Comparison of ENCODE assay signal across 8 cellular contexts in the genomic region with DNA sequence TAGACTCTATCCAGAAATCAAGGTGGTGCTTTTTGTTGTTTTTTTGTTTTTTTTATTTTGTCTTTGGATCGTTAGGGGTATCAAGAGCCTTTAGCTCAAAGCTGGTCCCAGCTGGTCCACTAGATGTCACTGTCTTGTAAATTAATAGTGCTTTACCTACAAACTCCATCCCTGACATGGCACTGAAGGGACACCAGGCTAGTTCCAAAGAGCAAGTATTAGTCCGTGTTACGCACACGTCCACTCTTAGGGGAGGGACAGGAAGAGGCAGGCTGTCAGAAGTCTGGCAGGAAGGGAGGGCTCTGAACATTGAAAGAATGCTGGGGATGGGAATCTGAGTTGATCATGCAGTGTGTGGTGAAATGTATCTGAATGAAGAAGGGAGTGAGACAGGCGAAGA.
A peak's percentile ranks its signal among the peaks of the same experiment; 100 is the strongest.
DNase-seq lines count a peak whose midpoint lies in the region; ATAC-seq, FAIRE-seq and TF ChIP-seq lines count a peak whose summit lies in the region.

No MANE protein-coding gene starts in this region.

- no peaks in the 10 kb centered on the region for H3K9me3 Mint-ChIP-seq in CD4-positive, CD25-positive, alpha-beta regulatory T cell
- H3K9me3 Mint-ChIP-seq in astrocyte (ENCODE audit: unreplicated experiment) = no peaks in the 10 kb centered on the region

- H3K9me3 ChIP-seq in CD4-positive, CD25-positive, alpha-beta regulatory T cell (ENCODE audit: control insufficient read depth in 2 of 2, low read length in 2 of 2) = no peaks in the 10 kb centered on the region
- no peaks in the 10 kb centered on the region for H3K9me3 ChIP-seq in astrocyte (ENCODE audit: insufficient read depth, low read depth, low read length)
- H3K9me3 ChIP-seq in liver (ENCODE audit: control insufficient read depth in 4 of 4, low read length in 3 of 4) = no peaks in the 10 kb centered on the region

- peak; percentile 65 for TF ChIP-seq CTCF in astrocyte (IDR thresholded peaks at IDR 0.05; ENCODE audit: insufficient read depth, low read depth, low read length)
- peak; percentile 38 for TF ChIP-seq CTCF in liver (IDR thresholded peaks at IDR 0.05; ENCODE audit: low read depth, low read length, missing input control)

- 21% methylated on average over 5 of the region's 5 CpGs for WGBS in liver

- peaks cover 0 to 6% (median 3%) of the 10 kb centered on the region in 4 donors for H3K4me1 Mint-ChIP-seq in CD4-positive, CD25-positive, alpha-beta regulatory T cell
- peaks cover 20% of the 10 kb centered on the region for H3K4me1 Mint-ChIP-seq in astrocyte (ENCODE audit: low read depth, unreplicated experiment)

- no peak overlapping the region for H3K27ac ChIP-seq in CD4-positive, CD25-positive, alpha-beta regulatory T cell (ENCODE audit: insufficient read depth, low read length, poor library complexity, severe bottlenecking)
- H3K27ac ChIP-seq in astrocyte (ENCODE audit: low read depth, low read length) = no peak overlapping the region
- H3K27ac ChIP-seq in liver (ENCODE audit: low read depth in 1 of 2, low read length in 2 of 2) = no peak overlapping the region

- H3K27ac Mint-ChIP-seq in CD4-positive, CD25-positive, alpha-beta regulatory T cell = peak overlapping the region in 1 of 3 donors; percentile 14
- no peak overlapping the region for H3K27ac Mint-ChIP-seq in astrocyte (ENCODE audit: unreplicated experiment)

- no peaks in the 10 kb centered on the region for H3K36me3 ChIP-seq in CD4-positive, CD25-positive, alpha-beta regulatory T cell (ENCODE audit: control insufficient read depth, insufficient read depth, low read length)
- no peaks in the 10 kb centered on the region for H3K36me3 ChIP-seq in astrocyte (ENCODE audit: insufficient read depth, low read length)
- H3K36me3 ChIP-seq in liver (ENCODE audit: control insufficient read depth in 4 of 4, insufficient read depth in 3 of 4, low read depth in 1 of 4, low read length in 3 of 4) = no peaks in the 10 kb centered on the region

- no peak overlapping the region for H3K4me3 Mint-ChIP-seq in CD4-positive, CD25-positive, alpha-beta regulatory T cell
- H3K4me3 Mint-ChIP-seq in astrocyte (ENCODE audit: unreplicated experiment) = no peak overlapping the region

- peaks cover 17% of the 10 kb centered on the region for H3K27me3 Mint-ChIP-seq in CD4-positive, CD25-positive, alpha-beta regulatory T cell
- no peaks in the 10 kb centered on the region for H3K27me3 Mint-ChIP-seq in astrocyte (ENCODE audit: low read depth, unreplicated experiment)

- peak in 1 of 2 donors; percentile 28 for ATAC-seq in CD4-positive, CD25-positive, alpha-beta regulatory T cell (ENCODE audit: low read depth in 2 of 2)
- ATAC-seq in GM18858 (IDR thresholded peaks at IDR 0.05; ENCODE audit: unreplicated experiment) (peak; percentile 95), HG02973 (IDR thresholded peaks at IDR 0.05; ENCODE audit: unreplicated experiment) (peak; percentile 73), HG02970 (IDR thresholded peaks at IDR 0.05; ENCODE audit: low FRiP score, unreplicated experiment) (no peak)

- no peak overlapping the region for H3K4me3 ChIP-seq in CD4-positive, CD25-positive, alpha-beta regulatory T cell (ENCODE audit: low read depth, low read length)
- no peak overlapping the region for H3K4me3 ChIP-seq in astrocyte (ENCODE audit: insufficient read depth, low read depth, low read length)
- no peak overlapping the region for H3K4me3 ChIP-seq in liver (ENCODE audit: low read depth in 1 of 3, low read length in 3 of 3)

- no peaks in the 10 kb centered on the region for H3K36me3 Mint-ChIP-seq in CD4-positive, CD25-positive, alpha-beta regulatory T cell
- H3K36me3 Mint-ChIP-seq in astrocyte (ENCODE audit: low read depth, unreplicated experiment) = no peaks in the 10 kb centered on the region

- H3K9ac ChIP-seq in astrocyte (ENCODE audit: low read length) (no peak overlapping the region), liver (ENCODE audit: low read depth in 1 of 2, low read length in 2 of 2) (no peak overlapping the region)

- H3K4me2 ChIP-seq in astrocyte (ENCODE audit: low read length) = peak overlapping the region; percentile 6

- no peaks in the 10 kb centered on the region for H4K20me1 ChIP-seq in astrocyte (ENCODE audit: insufficient read depth, low read length)

- no peaks in the 10 kb centered on the region for H3K79me2 ChIP-seq in astrocyte (ENCODE audit: insufficient read depth, low read length)

- DNase-seq in CD4-positive, CD25-positive, alpha-beta regulatory T cell = peak; percentile 8 to 61 (median 24)
- DNase-seq in NCI-H2107 (lab: John Stamatoyannopoulos, UW) (peak; percentile 57), astrocyte (ENCODE audit: low read depth) (peak; percentile 40)
- no peak for DNase-seq in activated CD4-positive, CD25-positive, alpha-beta regulatory T cell (lab: John Stamatoyannopoulos, UW)

- peaks cover 4% of the 10 kb centered on the region for H3K4me1 ChIP-seq in CD4-positive, CD25-positive, alpha-beta regulatory T cell (ENCODE audit: control insufficient read depth, insufficient read depth, low read length, poor library complexity, severe bottlenecking)
- H3K4me1 ChIP-seq in astrocyte (ENCODE audit: insufficient read depth, low read length) (peaks cover 23% of the 10 kb centered on the region), liver (ENCODE audit: control insufficient read depth in 4 of 4, insufficient read depth in 4 of 4, low read length in 3 of 4) (no peaks in the 10 kb centered on the region)

- H2AFZ ChIP-seq in astrocyte (ENCODE audit: low read depth, low read length) = peak overlapping the region; percentile 23

- peaks cover 5% of the 10 kb centered on the region for H3K27me3 ChIP-seq in CD4-positive, CD25-positive, alpha-beta regulatory T cell (ENCODE audit: control insufficient read depth, insufficient read depth, low read length)
- H3K27me3 ChIP-seq in astrocyte (ENCODE audit: insufficient read depth, low read length) = no peaks in the 10 kb centered on the region
- H3K27me3 ChIP-seq in liver (ENCODE audit: control insufficient read depth in 4 of 4, insufficient read depth in 4 of 4, low read length in 3 of 4) = no peaks in the 10 kb centered on the region

- peak; percentile 53 to 70 for TF ChIP-seq RAD21 in liver (IDR thresholded peaks at IDR 0.05)

- peak; percentile 56 for FAIRE-seq in astrocyte (lab: Jason Lieb, UNC)

TF ChIP-seq in liver, 16 proteins besides CTCF, POLR2A, EP300 and RAD21:
- no peak for TF ChIP-seq FOXA2 (IDR thresholded peaks at IDR 0.05)
- TF ChIP-seq HNF4A (conservative IDR thresholded peaks at IDR 0.05) = peak; percentile 32 to 74
- TF ChIP-seq HNF4G (IDR thresholded peaks at IDR 0.05) = no peak

Comparison
In these comparisons a context has a peak if more than half of its experiments do, and no peak if none do; other contexts are left out.
1. DNase-seq: peak in CD4-positive, CD25-positive, alpha-beta regulatory T cell (3 of 3), NCI-H2107 (single experiment) and astrocyte (single experiment); none in activated CD4-positive, CD25-positive, alpha-beta regulatory T cell (0 of 4).